In the genomic region with DNA sequence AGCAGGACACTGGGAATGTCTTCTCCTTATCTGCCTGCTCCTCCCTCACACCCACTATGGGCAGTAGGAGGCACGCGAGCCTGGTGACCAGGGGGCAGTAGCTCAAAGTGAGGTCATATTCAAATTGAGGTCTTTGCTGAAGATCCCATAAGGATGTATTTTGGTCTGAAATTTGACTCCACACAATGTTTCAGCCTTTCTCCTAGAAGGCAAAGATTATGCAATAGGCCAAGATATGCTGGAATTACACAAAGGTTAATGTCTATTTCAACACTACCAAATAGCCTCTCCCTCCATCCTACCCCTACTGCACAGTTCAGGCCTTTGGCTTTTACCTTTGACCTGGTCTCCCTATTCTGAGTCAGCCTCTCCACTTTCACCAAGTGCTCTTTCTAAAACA, we compare ENCODE assay signal across 11 cellular contexts.
DNase-seq lines count a peak whose midpoint lies in the region; ATAC-seq and TF ChIP-seq lines count a peak whose summit lies in the region.
"Had no signal": no experiment of that assay in that cellular context is flagged by ENCODE, and none has a peak within 500 bp of the region (broad histone marks: within the 10 kb centered on the region; RNA-seq: fewer than 3 reads in every experiment).

No MANE protein-coding gene starts in this region.

- H3K36me3 ChIP-seq in sigmoid colon: no peaks in the 10 kb centered on the region

- no peak for TF ChIP-seq EP300 in sigmoid colon (IDR thresholded peaks at IDR 0.05)

- peak; percentile 65 for DNase-seq in EH (ENCODE audit: low read depth)
- DNase-seq in OCI-M1 (lab: John Stamatoyannopoulos, UW): peak; percentile 86
- peak; percentile 79 for DNase-seq in fibroblast of the conjunctiva (ENCODE audit: low read depth)
- DNase-seq in sigmoid colon: no peak
- no peak for DNase-seq in hepatic stellate cell (ENCODE audit: low spot score)
- DNase-seq in GOT3 (lab: John Stamatoyannopoulos, UW): no peak
- DNase-seq in medulla oblongata (ENCODE audit: extremely low spot score): no peak
- DNase-seq: activated CD8-positive, alpha-beta memory T cell treated with anti-CD3 and anti-CD28 coated beads, Interleukin-2, amount 50 U/mL, for 48 hours; NCI-H1930; T-helper 17 cell had no signal

- H3K4me1 ChIP-seq in sigmoid colon: peaks cover 0 to 33% (median 18%) of the 10 kb centered on the region in 4 donors

- no peak for ATAC-seq in GM18858 (IDR thresholded peaks at IDR 0.05; ENCODE audit: unreplicated experiment)
- ATAC-seq: T-helper 17 cell had no signal

- WGBS in sigmoid colon, 2 donors: 91 to 97% methylated on average over 2 of the region's 2 CpGs

- H3K27ac ChIP-seq in sigmoid colon: peak overlapping the region in 3 of 4 donors; percentile 6 to 52 (median 43)

- no peak overlapping the region for H3K4me3 ChIP-seq in sigmoid colon

- intact Hi-C loops in sigmoid colon (cut with DNase I): no loop called here

- no peak for TF ChIP-seq POLR2A in sigmoid colon (IDR thresholded peaks at IDR 0.05)

- no peak for TF ChIP-seq CTCF in sigmoid colon (IDR thresholded peaks at IDR 0.05)

- no peaks in the 10 kb centered on the region for H3K27me3 ChIP-seq in sigmoid colon

- no peaks in the 10 kb centered on the region for H3K9me3 ChIP-seq in sigmoid colon

Comparison
In these comparisons a context has a peak if more than half of its experiments do, and no peak if none do; other contexts are left out.
1. DNase-seq: peak in EH (single experiment), OCI-M1 (single experiment) and fibroblast of the conjunctiva (single experiment); none in sigmoid colon (single experiment), hepatic stellate cell (single experiment), GOT3 (single experiment) and medulla oblongata (single experiment).